Comparison of ENCODE assay signal across 25 cellular contexts in genomic region chr4:87116230-87116629, GRCh38.
DNase-seq lines count a peak whose midpoint lies in the region; ATAC-seq and TF ChIP-seq lines count a peak whose summit lies in the region.
"Had no signal": no experiment of that assay in that cellular context is flagged by ENCODE, and none has a peak within 500 bp of the region (broad histone marks: within the 10 kb centered on the region; RNA-seq: fewer than 3 reads in every experiment).

No MANE protein-coding gene starts in this region.

- H3K9me3 Mint-ChIP-seq in Caco-2 (ENCODE audit: unreplicated experiment) = no peaks in the 10 kb centered on the region
- H3K9me3 Mint-ChIP-seq: activated naive CD8-positive, alpha-beta T cell treated with anti-CD3 and anti-CD28 coated beads for 36 hours; stimulated activated memory B cell treated with anti-CD40 and anti-IgM and Interleukin-4, amounts not matched to agents 10 μg/mL and 1 μg/mL and 100 μg/mL, for 72 hours had no signal

- H3K9me3 ChIP-seq in Caco-2 = no peaks in the 10 kb centered on the region
- H3K9me3 ChIP-seq in adipocyte (ENCODE audit: control insufficient read depth, low read length) = no peaks in the 10 kb centered on the region
- H3K9me3 ChIP-seq in T-helper 17 cell (ENCODE audit: control insufficient read depth, low read length, poor library complexity, severe bottlenecking) = no peaks in the 10 kb centered on the region
- H3K9me3 ChIP-seq: BE2C, body of pancreas, spleen had no signal

- POLR2A ChIA-PET in Caco-2 (lab: Charles Lee) = no interaction called here

- BruUV-seq in Caco-2 (replicated peaks; lab: Mats Ljungman, UMichigan) = no TSS peak

- H3K36me3 Mint-ChIP-seq in Caco-2 (ENCODE audit: insufficient read depth, unreplicated experiment) = peaks cover 46% of the 10 kb centered on the region
- peaks cover 2% of the 10 kb centered on the region for H3K36me3 Mint-ChIP-seq in T-helper 17 cell (ENCODE audit: low read depth)

- H3K4me1 ChIP-seq in Caco-2 (peaks cover 59% of the 10 kb centered on the region), adipocyte (ENCODE audit: control insufficient read depth, insufficient read depth, low read length) (peaks cover 40% of the 10 kb centered on the region)

- H3K4me3 ChIP-seq in Caco-2 (ENCODE audit: low read depth, low read length) (no peak overlapping the region), adipocyte (ENCODE audit: low read length) (no peak overlapping the region), fibroblast of the aortic adventitia (ENCODE audit: low read depth, low read length) (no peak overlapping the region)
- H3K4me3 ChIP-seq: body of pancreas, GM12878, spleen had no signal

- H3K4me3 Mint-ChIP-seq in Caco-2 (ENCODE audit: unreplicated experiment) (no peak overlapping the region), T-helper 17 cell (no peak overlapping the region)
- H3K4me3 Mint-ChIP-seq: activated naive CD8-positive, alpha-beta T cell treated with anti-CD3 and anti-CD28 coated beads for 36 hours; stimulated activated memory B cell treated with anti-CD40 and anti-IgM and Interleukin-4, amounts not matched to agents 10 μg/mL and 1 μg/mL and 100 μg/mL, for 72 hours had no signal

- DNase-seq in Caco-2 = no peak
- DNase-seq in adipocyte (ENCODE audit: low read depth) = peak; percentile 34
- peak; percentile 28 for DNase-seq in fibroblast of the aortic adventitia (ENCODE audit: low read depth)
- DNase-seq in renal cortical epithelial cell (ENCODE audit: low read depth) = peak; percentile 77
- DNase-seq in T-helper 17 cell = no peak
- no peak for DNase-seq in NCI-H1436 (lab: John Stamatoyannopoulos, UW)
- no peak for DNase-seq in OCI-M1 (lab: John Stamatoyannopoulos, UW)
- DNase-seq: activated CD4-positive, alpha-beta T cell treated with anti-CD3 and anti-CD28 coated beads, Interleukin-2, amount 50 U/mL, for 4 hours; activated CD4-positive, CD25-positive, alpha-beta regulatory T cell; activated effector memory CD4-positive, alpha-beta T cell treated with Interleukin-2 at 50 U/mL for 16 hours; activated naive CD8-positive, alpha-beta T cell treated with anti-CD3 and anti-CD28 coated beads for 36 hours; BE2C; body of pancreas; DND-41; erythroblast; NCI-H1092; NCI-H187 treated with DMSO at 0.1 percent for 48 hours; Right ventricle myocardium superior; spleen; stimulated activated CD4-positive, alpha-beta T cell treated with anti-CD3 and anti-CD28 coated beads, Interleukin-2, amount 100 ng/mL, for 48 hours; SW 1271 had no signal

- H3K27ac Mint-ChIP-seq in Caco-2 (ENCODE audit: unreplicated experiment) (peak overlapping the region; percentile 60), T-helper 17 cell (no peak overlapping the region)
- H3K27ac Mint-ChIP-seq: activated naive CD8-positive, alpha-beta T cell treated with anti-CD3 and anti-CD28 coated beads for 36 hours; stimulated activated memory B cell treated with anti-CD40 and anti-IgM and Interleukin-4, amounts not matched to agents 10 μg/mL and 1 μg/mL and 100 μg/mL, for 72 hours had no signal

- CTCF ChIA-PET in Caco-2 (lab: Charles Lee) = interaction anchor here (1.2 to 1.6 kb wide), 2 partner anchors 23 to 194 kb away, joined by 5 to 7 read pairs; no protein-coding TSS in a partner anchor

- peaks cover 26% of the 10 kb centered on the region for H3K4me1 Mint-ChIP-seq in Caco-2 (ENCODE audit: low read depth, unreplicated experiment)
- peaks cover 28% of the 10 kb centered on the region for H3K4me1 Mint-ChIP-seq in T-helper 17 cell

- TF ChIP-seq CTCF in Caco-2 (IDR thresholded peaks at IDR 0.05; ENCODE audit: insufficient read depth in 1 of 2, low read depth in 1 of 2, low read length in 1 of 2, severe bottlenecking in 1 of 2, unreplicated experiment in 1 of 2) (no peak), fibroblast of the aortic adventitia (IDR thresholded peaks at IDR 0.05; ENCODE audit: insufficient read depth, low read length) (no peak)

- ATAC-seq in T-helper 17 cell (no peak), HG03342 (IDR thresholded peaks at IDR 0.05; ENCODE audit: unreplicated experiment) (no peak)
- ATAC-seq: GM12878; HepG2; stimulated activated memory B cell treated with anti-CD40 and anti-IgM and Interleukin-4, amounts not matched to agents 10 μg/mL and 1 μg/mL and 100 μg/mL, for 72 hours had no signal

- no peaks in the 10 kb centered on the region for H3K27me3 Mint-ChIP-seq in Caco-2 (ENCODE audit: insufficient read depth, unreplicated experiment)
- no peaks in the 10 kb centered on the region for H3K27me3 Mint-ChIP-seq in T-helper 17 cell
- H3K27me3 Mint-ChIP-seq: activated naive CD8-positive, alpha-beta T cell treated with anti-CD3 and anti-CD28 coated beads for 36 hours; stimulated activated memory B cell treated with anti-CD40 and anti-IgM and Interleukin-4, amounts not matched to agents 10 μg/mL and 1 μg/mL and 100 μg/mL, for 72 hours had no signal

- H3K9ac ChIP-seq in adipocyte (ENCODE audit: low read length) = peak overlapping the region; percentile 39

- no peaks in the 10 kb centered on the region for H3K27me3 ChIP-seq in Caco-2 (replicated peaks; ENCODE audit: control insufficient read depth, insufficient read depth, low read length)
- H3K27me3 ChIP-seq in adipocyte (replicated peaks; ENCODE audit: control insufficient read depth, insufficient read depth, low read length) = no peaks in the 10 kb centered on the region
- H3K27me3 ChIP-seq: BE2C, body of pancreas, spleen had no signal

- H3K36me3 ChIP-seq in Caco-2 (ENCODE audit: control insufficient read depth, insufficient read depth, low read length) (peaks cover 2% of the 10 kb centered on the region), adipocyte (ENCODE audit: control insufficient read depth, insufficient read depth, low read length, severe bottlenecking) (peaks cover 57% of the 10 kb centered on the region)

- intact Hi-C loops in Caco-2 (cut with micrococcal nuclease; ENCODE audit: unreplicated experiment) = no loop called here

Comparison
In these comparisons a context has a peak if more than half of its experiments do, and no peak if none do; other contexts are left out.
1. DNase-seq: peak in adipocyte (single experiment), fibroblast of the aortic adventitia (single experiment) and renal cortical epithelial cell (single experiment); none in Caco-2 (0 of 2), T-helper 17 cell (0 of 3), NCI-H1436 (single experiment) and OCI-M1 (single experiment).